Comparison of ENCODE assay signal across 12 cellular contexts in the genomic region with DNA sequence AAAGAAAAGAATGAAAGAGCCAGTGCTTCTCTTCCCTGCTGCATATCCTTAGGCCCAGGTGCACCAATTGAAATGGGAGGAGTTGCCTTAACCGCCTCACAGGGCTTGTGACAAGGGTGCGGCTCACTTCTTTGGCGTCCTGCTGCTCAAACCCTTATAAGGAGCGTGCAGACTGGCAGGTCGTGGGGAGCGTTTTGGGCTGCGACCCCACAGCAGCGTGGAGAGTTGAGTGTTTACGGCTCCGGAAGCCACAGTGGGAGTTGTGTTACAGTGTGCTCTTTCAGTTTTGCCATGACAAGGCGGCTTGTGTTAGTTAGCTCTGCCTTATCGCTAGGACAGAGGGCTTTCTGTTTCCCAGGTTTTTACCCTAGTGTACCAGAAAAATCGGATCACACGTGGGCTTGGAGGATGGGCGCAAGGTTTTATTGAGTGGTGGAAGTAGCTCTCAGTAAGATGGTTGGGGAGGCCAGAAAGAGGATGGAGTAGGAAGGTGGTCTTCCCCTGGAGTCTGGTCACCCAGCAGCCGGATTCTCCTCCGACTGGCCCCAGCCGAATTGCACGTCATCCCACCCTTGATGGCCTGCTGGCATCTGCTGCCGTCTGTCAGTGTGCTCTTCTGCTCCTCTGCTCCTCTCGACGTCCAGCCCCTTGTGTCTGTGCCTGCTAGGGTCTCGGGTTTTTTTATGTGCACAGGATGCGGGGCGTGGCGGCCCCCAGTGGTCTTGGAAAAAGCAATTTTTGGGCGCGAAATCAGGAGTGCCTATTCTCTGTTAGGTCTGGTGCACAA.
DNase-seq lines count a peak whose midpoint lies in the region; ATAC-seq lines count a peak whose summit lies in the region.
"Had no signal": no experiment of that assay in that cellular context is flagged by ENCODE, and none has a peak within 500 bp of the region (broad histone marks: within the 10 kb centered on the region; RNA-seq: fewer than 3 reads in every experiment).

No MANE protein-coding gene starts in this region.

- peak; percentile 54 for ATAC-seq in HG02943 (IDR thresholded peaks at IDR 0.05; ENCODE audit: low read depth, unreplicated experiment)
- ATAC-seq in stimulated activated naive CD8-positive, alpha-beta T cell treated with anti-CD3 and anti-CD28 coated beads, Interleukin-15, amount 100 ng/mL, for 72 hours: peak; percentile 88
- ATAC-seq in HG02852 (IDR thresholded peaks at IDR 0.05; ENCODE audit: unreplicated experiment): no peak

- no peaks in the 10 kb centered on the region for H3K4me1 Mint-ChIP-seq in stimulated activated naive CD8-positive, alpha-beta T cell treated with anti-CD3 and anti-CD28 coated beads, Interleukin-15, amount 100 ng/mL, for 72 hours
- H3K4me1 Mint-ChIP-seq: IgD-negative memory B cell had no signal

- peaks cover 0 to 5% of the 10 kb centered on the region in 2 donors for H3K9me3 Mint-ChIP-seq in stimulated activated naive CD8-positive, alpha-beta T cell treated with anti-CD3 and anti-CD28 coated beads, Interleukin-15, amount 100 ng/mL, for 72 hours

- peak overlapping the region; percentile 27 for H3K4me3 Mint-ChIP-seq in stimulated activated naive CD8-positive, alpha-beta T cell treated with anti-CD3 and anti-CD28 coated beads, Interleukin-15, amount 100 ng/mL, for 72 hours
- H3K4me3 Mint-ChIP-seq: brain had no signal

- no peak overlapping the region for H3K27ac Mint-ChIP-seq in stimulated activated naive CD8-positive, alpha-beta T cell treated with anti-CD3 and anti-CD28 coated beads, Interleukin-15, amount 100 ng/mL, for 72 hours
- H3K27ac Mint-ChIP-seq: brain, IgD-negative memory B cell had no signal

- DNase-seq in SW480 (ENCODE audit: low spot score) (peak; percentile 12), iPS-NIHi7 (ENCODE audit: extremely low spot score) (peak; percentile 1), NOMO-1 treated with dmso at 0.1 percent for 144 hours (lab: John Stamatoyannopoulos, UW; ENCODE audit: unreplicated experiment) (no peak), NCI-H1694 treated with DMSO at 0.1 percent for 48 hours (lab: John Stamatoyannopoulos, UW) (no peak)
- peak in 1 of 2 donors; percentile 16 for DNase-seq in stimulated activated naive CD8-positive, alpha-beta T cell treated with anti-CD3 and anti-CD28 coated beads, Interleukin-15, amount 100 ng/mL, for 72 hours
- DNase-seq: activated CD4-positive, alpha-beta T cell treated with anti-CD3 and anti-CD28 coated beads for 1 hour; GOT3; NCI-H1417 treated with DMSO at 0.1 percent for 48 hours had no signal

- H3K27me3 Mint-ChIP-seq in stimulated activated naive CD8-positive, alpha-beta T cell treated with anti-CD3 and anti-CD28 coated beads, Interleukin-15, amount 100 ng/mL, for 72 hours: no peaks in the 10 kb centered on the region
- H3K27me3 Mint-ChIP-seq: IgD-negative memory B cell had no signal

Comparison
In these comparisons a context has a peak if more than half of its experiments do, and no peak if none do; other contexts are left out.
1. DNase-seq: peak in SW480 (single experiment) and iPS-NIHi7 (single experiment); none in NOMO-1 treated with dmso at 0.1 percent for 144 hours (single experiment) and NCI-H1694 treated with DMSO at 0.1 percent for 48 hours (single experiment).